1 cellular context compared by ENCODE assay signal in genomic region chr7:130941322-130942210, GRCh38.
TF ChIP-seq lines count a peak whose summit lies in the region.

No MANE protein-coding gene starts in this region.

TF ChIP-seq in K562, 482 proteins besides CTCF, POLR2A, EP300 and RAD21 (continued from another document and continues in another):
- TF ChIP-seq CTCFL (IDR thresholded peaks at IDR 0.05; ENCODE audit: borderline replicate concordance, insufficient read depth, low read depth, low read length, poor library complexity, severe bottlenecking): no peak
- TF ChIP-seq ZNF282 (CRISPR knock-in tag; IDR thresholded peaks at IDR 0.05): no peak
- no peak for TF ChIP-seq CCNT2 (IDR thresholded peaks at IDR 0.05; ENCODE audit: borderline replicate concordance, extremely low read depth, insufficient read length, low read depth, low read length)
- peak; percentile 76; the same call in 1 of the 2 replicates for TF ChIP-seq ZNF175 (CRISPR knock-in tag; IDR thresholded peaks at IDR 0.05; ENCODE audit: low read depth)
- TF ChIP-seq, protein P1, sequence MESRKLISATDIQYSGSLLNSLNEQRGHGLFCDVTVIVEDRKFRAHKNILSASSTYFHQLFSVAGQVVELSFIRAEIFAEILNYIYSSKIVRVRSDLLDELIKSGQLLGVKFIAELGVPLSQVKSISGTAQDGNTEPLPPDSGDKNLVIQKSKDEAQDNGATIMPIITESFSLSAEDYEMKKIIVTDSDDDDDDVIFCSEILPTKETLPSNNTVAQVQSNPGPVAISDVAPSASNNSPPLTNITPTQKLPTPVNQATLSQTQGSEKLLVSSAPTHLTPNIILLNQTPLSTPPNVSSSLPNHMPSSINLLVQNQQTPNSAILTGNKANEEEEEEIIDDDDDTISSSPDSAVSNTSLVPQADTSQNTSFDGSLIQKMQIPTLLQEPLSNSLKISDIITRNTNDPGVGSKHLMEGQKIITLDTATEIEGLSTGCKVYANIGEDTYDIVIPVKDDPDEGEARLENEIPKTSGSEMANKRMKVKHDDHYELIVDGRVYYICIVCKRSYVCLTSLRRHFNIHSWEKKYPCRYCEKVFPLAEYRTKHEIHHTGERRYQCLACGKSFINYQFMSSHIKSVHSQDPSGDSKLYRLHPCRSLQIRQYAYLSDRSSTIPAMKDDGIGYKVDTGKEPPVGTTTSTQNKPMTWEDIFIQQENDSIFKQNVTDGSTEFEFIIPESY (CRISPR knock-in tag; IDR thresholded peaks at IDR 0.05): peak; percentile 60; the same call in 1 of the 2 replicates
- TF ChIP-seq, protein P2, sequence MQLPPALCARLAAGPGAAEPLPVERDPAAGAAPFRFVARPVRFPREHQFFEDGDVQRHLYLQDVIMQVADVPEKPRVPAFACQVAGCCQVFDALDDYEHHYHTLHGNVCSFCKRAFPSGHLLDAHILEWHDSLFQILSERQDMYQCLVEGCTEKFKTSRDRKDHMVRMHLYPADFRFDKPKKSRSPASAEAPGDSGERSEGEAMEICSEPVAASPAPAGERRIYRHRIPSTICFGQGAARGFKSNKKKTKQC (CRISPR knock-in tag; IDR thresholded peaks at IDR 0.05): no peak
- TF ChIP-seq MAFG (tag; conservative IDR thresholded peaks at IDR 0.05): peak; percentile 79
- TF ChIP-seq, protein P3, sequence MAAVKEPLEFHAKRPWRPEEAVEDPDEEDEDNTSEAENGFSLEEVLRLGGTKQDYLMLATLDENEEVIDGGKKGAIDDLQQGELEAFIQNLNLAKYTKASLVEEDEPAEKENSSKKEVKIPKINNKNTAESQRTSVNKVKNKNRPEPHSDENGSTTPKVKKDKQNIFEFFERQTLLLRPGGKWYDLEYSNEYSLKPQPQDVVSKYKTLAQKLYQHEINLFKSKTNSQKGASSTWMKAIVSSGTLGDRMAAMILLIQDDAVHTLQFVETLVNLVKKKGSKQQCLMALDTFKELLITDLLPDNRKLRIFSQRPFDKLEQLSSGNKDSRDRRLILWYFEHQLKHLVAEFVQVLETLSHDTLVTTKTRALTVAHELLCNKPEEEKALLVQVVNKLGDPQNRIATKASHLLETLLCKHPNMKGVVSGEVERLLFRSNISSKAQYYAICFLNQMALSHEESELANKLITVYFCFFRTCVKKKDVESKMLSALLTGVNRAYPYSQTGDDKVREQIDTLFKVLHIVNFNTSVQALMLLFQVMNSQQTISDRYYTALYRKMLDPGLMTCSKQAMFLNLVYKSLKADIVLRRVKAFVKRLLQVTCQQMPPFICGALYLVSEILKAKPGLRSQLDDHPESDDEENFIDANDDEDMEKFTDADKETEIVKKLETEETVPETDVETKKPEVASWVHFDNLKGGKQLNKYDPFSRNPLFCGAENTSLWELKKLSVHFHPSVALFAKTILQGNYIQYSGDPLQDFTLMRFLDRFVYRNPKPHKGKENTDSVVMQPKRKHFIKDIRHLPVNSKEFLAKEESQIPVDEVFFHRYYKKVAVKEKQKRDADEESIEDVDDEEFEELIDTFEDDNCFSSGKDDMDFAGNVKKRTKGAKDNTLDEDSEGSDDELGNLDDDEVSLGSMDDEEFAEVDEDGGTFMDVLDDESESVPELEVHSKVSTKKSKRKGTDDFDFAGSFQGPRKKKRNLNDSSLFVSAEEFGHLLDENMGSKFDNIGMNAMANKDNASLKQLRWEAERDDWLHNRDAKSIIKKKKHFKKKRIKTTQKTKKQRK (IDR thresholded peaks at IDR 0.05; ENCODE audit: borderline replicate concordance, low read depth, low read length): no peak
- no peak for TF ChIP-seq HNRNPK (IDR thresholded peaks at IDR 0.05; ENCODE audit: low read depth, low read length, poor library complexity, severe bottlenecking)
- no peak for TF ChIP-seq FOXO4 (CRISPR knock-in tag; IDR thresholded peaks at IDR 0.05)
- TF ChIP-seq BHLHE40 (IDR thresholded peaks at IDR 0.05; ENCODE audit: low read length): no peak
- TF ChIP-seq CGGBP1 (CRISPR knock-in tag; IDR thresholded peaks at IDR 0.05): no peak
- TF ChIP-seq SMAD3 (CRISPR knock-in tag; conservative IDR thresholded peaks at IDR 0.05): no peak
- no peak for TF ChIP-seq SRF (CRISPR knock-in tag; IDR thresholded peaks at IDR 0.05)
- TF ChIP-seq CREB5 (CRISPR knock-in tag; IDR thresholded peaks at IDR 0.05): no peak
- TF ChIP-seq CHCHD3 (CRISPR knock-in tag; IDR thresholded peaks at IDR 0.05): no peak
- peak; percentile 38; the same call in 1 of the 2 replicates for TF ChIP-seq ZFX (CRISPR knock-in tag; IDR thresholded peaks at IDR 0.05)
- 0 out of 2 replicates have a peak, but pooled peaks have one; percentile 19 for TF ChIP-seq ZNF41 (CRISPR knock-in tag; conservative IDR thresholded peaks at IDR 0.05)
- TF ChIP-seq ATF7 (IDR thresholded peaks at IDR 0.05): peak; percentile 44; the same call in 1 of the 2 replicates
- TF ChIP-seq DNMT1 (IDR thresholded peaks at IDR 0.05): no peak
- no peak for TF ChIP-seq ETS1 (conservative IDR thresholded peaks at IDR 0.05; ENCODE audit: control insufficient read depth, low read depth, low read length)
- no peak for TF ChIP-seq CBX2 (IDR thresholded peaks at IDR 0.05; ENCODE audit: insufficient read depth, low read length, poor library complexity, severe bottlenecking)
- TF ChIP-seq ZNF766 (CRISPR knock-in tag; conservative IDR thresholded peaks at IDR 0.05): no peak; the same call in 1 of the 2 replicates
- peak; percentile 9 for TF ChIP-seq MEIS2 (IDR thresholded peaks at IDR 0.05; ENCODE audit: partially characterized antibody)
- TF ChIP-seq HDAC6 (IDR thresholded peaks at IDR 0.05; ENCODE audit: low read depth, low read length): no peak
- TF ChIP-seq L3MBTL2 (IDR thresholded peaks at IDR 0.05): peak; percentile 85
- TF ChIP-seq TAF1 (IDR thresholded peaks at IDR 0.05; ENCODE audit: control insufficient read depth, extremely low read depth, insufficient read depth, low read length, severe bottlenecking): peak; percentile 86
- TF ChIP-seq, protein P4, sequence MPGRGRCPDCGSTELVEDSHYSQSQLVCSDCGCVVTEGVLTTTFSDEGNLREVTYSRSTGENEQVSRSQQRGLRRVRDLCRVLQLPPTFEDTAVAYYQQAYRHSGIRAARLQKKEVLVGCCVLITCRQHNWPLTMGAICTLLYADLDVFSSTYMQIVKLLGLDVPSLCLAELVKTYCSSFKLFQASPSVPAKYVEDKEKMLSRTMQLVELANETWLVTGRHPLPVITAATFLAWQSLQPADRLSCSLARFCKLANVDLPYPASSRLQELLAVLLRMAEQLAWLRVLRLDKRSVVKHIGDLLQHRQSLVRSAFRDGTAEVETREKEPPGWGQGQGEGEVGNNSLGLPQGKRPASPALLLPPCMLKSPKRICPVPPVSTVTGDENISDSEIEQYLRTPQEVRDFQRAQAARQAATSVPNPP (IDR thresholded peaks at IDR 0.05; ENCODE audit: borderline replicate concordance, insufficient read depth, insufficient read length): no peak
- TF ChIP-seq SIN3A (IDR thresholded peaks at IDR 0.05; ENCODE audit: borderline replicate concordance in 2 of 2, control insufficient read depth in 1 of 2, low read depth in 2 of 2, low read length in 2 of 2): peak; percentile 32 to 81; a peak in 1 of 4 replicates
- no peak for TF ChIP-seq ESRRB (CRISPR knock-in tag; IDR thresholded peaks at IDR 0.05; ENCODE audit: borderline replicate concordance)
- no peak for TF ChIP-seq NCOA1 (IDR thresholded peaks at IDR 0.05; ENCODE audit: low read depth)
- TF ChIP-seq NCOR1 (IDR thresholded peaks at IDR 0.05): peak; percentile 44; the same call in 1 of the 2 replicates
- no peak for TF ChIP-seq TFE3 (CRISPR knock-in tag; IDR thresholded peaks at IDR 0.05)
- no peak for TF ChIP-seq BRCA1 (IDR thresholded peaks at IDR 0.05)
- TF ChIP-seq BRCA1 (CRISPR knock-in tag; IDR thresholded peaks at IDR 0.05): no peak
- TF ChIP-seq ZNF253 (CRISPR knock-in tag; conservative IDR thresholded peaks at IDR 0.05): no peak
- TF ChIP-seq DPF2 (IDR thresholded peaks at IDR 0.05): peak; percentile 63; the same call in 1 of the 2 replicates
- peak; percentile 97 for TF ChIP-seq MYNN (IDR thresholded peaks at IDR 0.05)
- TF ChIP-seq MYNN (CRISPR knock-in tag; IDR thresholded peaks at IDR 0.05): no peak
- TF ChIP-seq, protein P5, sequence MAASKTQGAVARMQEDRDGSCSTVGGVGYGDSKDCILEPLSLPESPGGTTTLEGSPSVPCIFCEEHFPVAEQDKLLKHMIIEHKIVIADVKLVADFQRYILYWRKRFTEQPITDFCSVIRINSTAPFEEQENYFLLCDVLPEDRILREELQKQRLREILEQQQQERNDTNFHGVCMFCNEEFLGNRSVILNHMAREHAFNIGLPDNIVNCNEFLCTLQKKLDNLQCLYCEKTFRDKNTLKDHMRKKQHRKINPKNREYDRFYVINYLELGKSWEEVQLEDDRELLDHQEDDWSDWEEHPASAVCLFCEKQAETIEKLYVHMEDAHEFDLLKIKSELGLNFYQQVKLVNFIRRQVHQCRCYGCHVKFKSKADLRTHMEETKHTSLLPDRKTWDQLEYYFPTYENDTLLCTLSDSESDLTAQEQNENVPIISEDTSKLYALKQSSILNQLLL (CRISPR knock-in tag; IDR thresholded peaks at IDR 0.05; ENCODE audit: borderline replicate concordance): no peak
- TF ChIP-seq ZNF584 (CRISPR knock-in tag; IDR thresholded peaks at IDR 0.05; ENCODE audit: low read depth): no peak
- no peak for TF ChIP-seq SREBF1 (IDR thresholded peaks at IDR 0.05; ENCODE audit: borderline replicate concordance, low read depth, low read length)
- TF ChIP-seq ZNF239 (CRISPR knock-in tag; IDR thresholded peaks at IDR 0.05): no peak
- TF ChIP-seq NFE2L1 (tag; IDR thresholded peaks at IDR 0.05; ENCODE audit: borderline replicate concordance, low read depth): no peak
- TF ChIP-seq, protein P6, sequence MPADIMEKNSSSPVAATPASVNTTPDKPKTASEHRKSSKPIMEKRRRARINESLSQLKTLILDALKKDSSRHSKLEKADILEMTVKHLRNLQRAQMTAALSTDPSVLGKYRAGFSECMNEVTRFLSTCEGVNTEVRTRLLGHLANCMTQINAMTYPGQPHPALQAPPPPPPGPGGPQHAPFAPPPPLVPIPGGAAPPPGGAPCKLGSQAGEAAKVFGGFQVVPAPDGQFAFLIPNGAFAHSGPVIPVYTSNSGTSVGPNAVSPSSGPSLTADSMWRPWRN (IDR thresholded peaks at IDR 0.05; ENCODE audit: low read depth): no peak
- TF ChIP-seq ZNF589 (CRISPR knock-in tag; IDR thresholded peaks at IDR 0.05; ENCODE audit: low read depth): peak; percentile 85
